1 cellular context compared by ENCODE assay signal in genomic region chr9:87494970-87495471, GRCh38.
A peak's percentile ranks its signal among the peaks of the same experiment; 100 is the strongest.
TF ChIP-seq lines count a peak whose summit lies in the region.

No MANE protein-coding gene starts in this region.

TF ChIP-seq in K562, 482 proteins besides CTCF, POLR2A, EP300 and RAD21 (continued from another document):
- TF ChIP-seq, protein P1, sequence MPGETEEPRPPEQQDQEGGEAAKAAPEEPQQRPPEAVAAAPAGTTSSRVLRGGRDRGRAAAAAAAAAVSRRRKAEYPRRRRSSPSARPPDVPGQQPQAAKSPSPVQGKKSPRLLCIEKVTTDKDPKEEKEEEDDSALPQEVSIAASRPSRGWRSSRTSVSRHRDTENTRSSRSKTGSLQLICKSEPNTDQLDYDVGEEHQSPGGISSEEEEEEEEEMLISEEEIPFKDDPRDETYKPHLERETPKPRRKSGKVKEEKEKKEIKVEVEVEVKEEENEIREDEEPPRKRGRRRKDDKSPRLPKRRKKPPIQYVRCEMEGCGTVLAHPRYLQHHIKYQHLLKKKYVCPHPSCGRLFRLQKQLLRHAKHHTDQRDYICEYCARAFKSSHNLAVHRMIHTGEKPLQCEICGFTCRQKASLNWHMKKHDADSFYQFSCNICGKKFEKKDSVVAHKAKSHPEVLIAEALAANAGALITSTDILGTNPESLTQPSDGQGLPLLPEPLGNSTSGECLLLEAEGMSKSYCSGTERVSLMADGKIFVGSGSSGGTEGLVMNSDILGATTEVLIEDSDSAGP (CRISPR knock-in tag; IDR thresholded peaks at IDR 0.05), result no peak
- TF ChIP-seq HNRNPK (IDR thresholded peaks at IDR 0.05; ENCODE audit: low read depth, low read length, poor library complexity, severe bottlenecking), result no peak
- no peak for TF ChIP-seq ZHX1 (conservative IDR thresholded peaks at IDR 0.05; ENCODE audit: low read length)
- TF ChIP-seq RBBP5 (IDR thresholded peaks at IDR 0.05; ENCODE audit: borderline replicate concordance, insufficient read depth, low read length, poor library complexity, severe bottlenecking), result no peak
- no peak for TF ChIP-seq ZC3H8 (IDR thresholded peaks at IDR 0.05)
- no peak for TF ChIP-seq NR2C2 (CRISPR knock-in tag; IDR thresholded peaks at IDR 0.05)
- TF ChIP-seq NR2C2 (tag; IDR thresholded peaks at IDR 0.05), result peak; percentile 56; the same call in 1 of the 2 replicates
- no peak for TF ChIP-seq KLF10 (CRISPR knock-in tag; IDR thresholded peaks at IDR 0.05)
- TF ChIP-seq, protein P2, sequence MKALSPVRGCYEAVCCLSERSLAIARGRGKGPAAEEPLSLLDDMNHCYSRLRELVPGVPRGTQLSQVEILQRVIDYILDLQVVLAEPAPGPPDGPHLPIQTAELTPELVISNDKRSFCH (CRISPR knock-in tag; IDR thresholded peaks at IDR 0.05), result no peak
- TF ChIP-seq, protein P2 (tag; IDR thresholded peaks at IDR 0.05), result no peak
- TF ChIP-seq MAZ (CRISPR knock-in tag; conservative IDR thresholded peaks at IDR 0.05 in 1 of 2, IDR thresholded peaks at IDR 0.05 in 1 of 2), result peak in 1 of 2 experiments; percentile 47; a peak in 1 of 4 replicates
- TF ChIP-seq, protein P3, sequence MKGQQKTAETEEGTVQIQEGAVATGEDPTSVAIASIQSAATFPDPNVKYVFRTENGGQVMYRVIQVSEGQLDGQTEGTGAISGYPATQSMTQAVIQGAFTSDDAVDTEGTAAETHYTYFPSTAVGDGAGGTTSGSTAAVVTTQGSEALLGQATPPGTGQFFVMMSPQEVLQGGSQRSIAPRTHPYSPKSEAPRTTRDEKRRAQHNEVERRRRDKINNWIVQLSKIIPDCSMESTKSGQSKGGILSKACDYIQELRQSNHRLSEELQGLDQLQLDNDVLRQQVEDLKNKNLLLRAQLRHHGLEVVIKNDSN (CRISPR knock-in tag; IDR thresholded peaks at IDR 0.05), result no peak
- TF ChIP-seq, protein P4, sequence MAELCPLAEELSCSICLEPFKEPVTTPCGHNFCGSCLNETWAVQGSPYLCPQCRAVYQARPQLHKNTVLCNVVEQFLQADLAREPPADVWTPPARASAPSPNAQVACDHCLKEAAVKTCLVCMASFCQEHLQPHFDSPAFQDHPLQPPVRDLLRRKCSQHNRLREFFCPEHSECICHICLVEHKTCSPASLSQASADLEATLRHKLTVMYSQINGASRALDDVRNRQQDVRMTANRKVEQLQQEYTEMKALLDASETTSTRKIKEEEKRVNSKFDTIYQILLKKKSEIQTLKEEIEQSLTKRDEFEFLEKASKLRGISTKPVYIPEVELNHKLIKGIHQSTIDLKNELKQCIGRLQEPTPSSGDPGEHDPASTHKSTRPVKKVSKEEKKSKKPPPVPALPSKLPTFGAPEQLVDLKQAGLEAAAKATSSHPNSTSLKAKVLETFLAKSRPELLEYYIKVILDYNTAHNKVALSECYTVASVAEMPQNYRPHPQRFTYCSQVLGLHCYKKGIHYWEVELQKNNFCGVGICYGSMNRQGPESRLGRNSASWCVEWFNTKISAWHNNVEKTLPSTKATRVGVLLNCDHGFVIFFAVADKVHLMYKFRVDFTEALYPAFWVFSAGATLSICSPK (IDR thresholded peaks at IDR 0.05; ENCODE audit: borderline replicate concordance), result no peak
- TF ChIP-seq MEF2A (IDR thresholded peaks at IDR 0.05; ENCODE audit: control insufficient read depth, low read depth, low read length), result no peak
- no peak for TF ChIP-seq ELF1 (tag; IDR thresholded peaks at IDR 0.05)
- no peak for TF ChIP-seq SRSF9 (IDR thresholded peaks at IDR 0.05; ENCODE audit: borderline replicate concordance, low read depth, low read length)
- TF ChIP-seq RREB1 (CRISPR knock-in tag; IDR thresholded peaks at IDR 0.05), result no peak
- TF ChIP-seq, protein P5, sequence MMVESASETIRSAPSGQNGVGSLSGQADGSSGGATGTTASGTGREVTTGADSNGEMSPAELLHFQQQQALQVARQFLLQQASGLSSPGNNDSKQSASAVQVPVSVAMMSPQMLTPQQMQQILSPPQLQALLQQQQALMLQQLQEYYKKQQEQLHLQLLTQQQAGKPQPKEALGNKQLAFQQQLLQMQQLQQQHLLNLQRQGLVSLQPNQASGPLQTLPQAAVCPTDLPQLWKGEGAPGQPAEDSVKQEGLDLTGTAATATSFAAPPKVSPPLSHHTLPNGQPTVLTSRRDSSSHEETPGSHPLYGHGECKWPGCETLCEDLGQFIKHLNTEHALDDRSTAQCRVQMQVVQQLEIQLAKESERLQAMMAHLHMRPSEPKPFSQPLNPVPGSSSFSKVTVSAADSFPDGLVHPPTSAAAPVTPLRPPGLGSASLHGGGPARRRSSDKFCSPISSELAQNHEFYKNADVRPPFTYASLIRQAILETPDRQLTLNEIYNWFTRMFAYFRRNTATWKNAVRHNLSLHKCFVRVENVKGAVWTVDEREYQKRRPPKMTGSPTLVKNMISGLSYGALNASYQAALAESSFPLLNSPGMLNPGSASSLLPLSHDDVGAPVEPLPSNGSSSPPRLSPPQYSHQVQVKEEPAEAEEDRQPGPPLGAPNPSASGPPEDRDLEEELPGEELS (CRISPR knock-in tag; IDR thresholded peaks at IDR 0.05; ENCODE audit: borderline replicate concordance), result no peak
- TF ChIP-seq ZNF717 (CRISPR knock-in tag; IDR thresholded peaks at IDR 0.05), result no peak
- no peak for TF ChIP-seq ZNF347 (CRISPR knock-in tag; IDR thresholded peaks at IDR 0.05; ENCODE audit: low read depth)
